ENCODE assay signal across 3 cellular contexts in the genomic region with DNA sequence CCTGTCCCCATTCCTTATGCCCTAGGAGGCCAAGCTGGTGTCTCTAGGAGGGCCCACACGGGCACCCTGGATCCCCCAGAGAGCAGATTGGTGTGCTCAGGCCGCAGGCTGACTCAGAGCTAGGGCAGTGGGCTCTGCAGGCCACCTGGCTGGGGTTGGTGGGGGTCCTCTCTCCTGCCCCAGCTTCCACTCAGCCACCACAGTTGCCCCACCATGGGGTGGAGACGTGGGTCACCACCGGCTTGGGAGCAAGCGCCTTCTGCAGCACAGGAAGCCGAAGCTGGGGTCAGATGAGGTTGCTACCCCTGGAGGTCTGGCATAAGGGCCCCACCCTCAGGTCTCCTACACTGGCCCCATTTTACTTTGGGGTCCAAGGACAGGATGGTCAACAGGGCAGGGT. TPM values are rescaled to one million over a fixed set of nuclear protein-coding genes. Genes with fewer than 3 reads are reported as not detected.
DNase-seq lines count a peak whose midpoint lies in the region; TF ChIP-seq lines count a peak whose summit lies in the region.
"Not testable (repeated sequence)": the region's sequence is repeated elsewhere in the genome, so short reads cannot be mapped to it uniquely, and the experiment has no call there.

No MANE protein-coding gene starts in this region.

- TF ChIP-seq CTCF in osteocyte (IDR thresholded peaks at IDR 0.05), result not testable (repeated sequence)

- H3K27ac Mint-ChIP-seq in osteocyte (ENCODE audit: unreplicated experiment), result not testable (repeated sequence)

- not testable (repeated sequence) for H3K36me3 Mint-ChIP-seq in osteocyte (ENCODE audit: unreplicated experiment)

- not testable (repeated sequence) for H3K4me3 Mint-ChIP-seq in osteocyte (ENCODE audit: unreplicated experiment)

- H3K4me1 Mint-ChIP-seq in osteocyte (ENCODE audit: unreplicated experiment), result not testable (repeated sequence)

- DNase-seq in islet precursor cell, result peak; percentile 23
- peak; percentile 64 for DNase-seq in mesenteric fat pad (ENCODE audit: low spot score)
- DNase-seq in osteocyte (ENCODE audit: extremely low spot score, unreplicated experiment), result peak; percentile 66

- not testable (repeated sequence) for H3K9me3 Mint-ChIP-seq in osteocyte (ENCODE audit: unreplicated experiment)

- H3K27me3 Mint-ChIP-seq in osteocyte (ENCODE audit: unreplicated experiment), result peaks cover 11% of the 10 kb centered on the region

RNA-seq across cellular contexts. Expression of a gene that starts 9.1 kb away (rescaled TPM):
- 11.2 TPM for total RNA-seq in mesenteric fat pad
- 30.4 and 31.0 TPM in 2 replicates for total RNA-seq in osteocyte
